27 cellular contexts compared by ENCODE assay signal in the genomic region with DNA sequence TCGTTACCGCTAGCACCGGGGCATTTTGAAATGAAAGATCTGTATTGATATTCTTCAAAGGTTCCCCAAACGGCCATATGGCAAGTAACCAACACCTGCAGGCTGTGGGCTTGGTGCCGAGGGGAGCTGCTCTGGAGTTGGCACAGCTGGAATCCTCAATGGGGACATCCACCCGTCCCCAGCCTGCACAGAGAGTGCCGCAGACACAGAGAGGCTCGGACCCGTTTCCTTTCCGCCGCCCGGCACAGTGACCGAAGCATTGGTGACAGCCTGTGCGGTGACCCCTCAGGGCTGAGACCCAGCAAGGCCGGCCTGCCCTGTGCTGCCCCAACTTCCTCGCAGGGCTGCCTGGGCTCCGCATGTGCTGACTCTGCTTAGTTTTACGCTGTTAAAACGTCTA. TPM values are rescaled to one million over a fixed set of nuclear protein-coding genes. Genes with fewer than 3 reads are reported as not detected.
"Had no signal": no experiment of that assay in that cellular context is flagged by ENCODE, and none has a peak within 500 bp of the region (broad histone marks: within the 10 kb centered on the region; RNA-seq: fewer than 3 reads in every experiment).

No MANE protein-coding gene starts in this region.

- H3K9me3 ChIP-seq: esophagus muscularis mucosa, heart right ventricle, left lung, right lobe of liver, upper lobe of left lung had no signal

- H3K27ac Mint-ChIP-seq: activated B cell treated with CpG ODN at 0.5 μM for 24 hours; activated naive CD8-positive, alpha-beta T cell; naive thymus-derived CD8-positive, alpha-beta T cell; stimulated activated memory B cell treated with anti-CD40 and anti-IgM and Interleukin-4, amounts not matched to agents 10 μg/mL and 1 μg/mL and 100 μg/mL, for 72 hours; stimulated activated naive CD8-positive, alpha-beta T cell treated with anti-CD3 and anti-CD28 coated beads, Interleukin-15, amount 100 ng/mL, for 72 hours; T-cell; T-helper 2 cell treated with Interferon-gamma antibody and Interleukin-4, amounts not matched to agents 5 μg/mL and 100 μg/mL, for 36 hours had no signal

- H3K4me3 ChIP-seq: esophagus muscularis mucosa, heart right ventricle, left lung, right lobe of liver, upper lobe of left lung had no signal

- H3K36me3 Mint-ChIP-seq: activated naive CD8-positive, alpha-beta T cell; naive thymus-derived CD8-positive, alpha-beta T cell; stimulated activated memory B cell treated with anti-CD40 and anti-IgM and Interleukin-4, amounts not matched to agents 10 μg/mL and 1 μg/mL and 100 μg/mL, for 72 hours; T-cell had no signal

- H3K9me3 Mint-ChIP-seq: activated B cell treated with CpG ODN at 0.5 μM for 24 hours; central memory CD8-positive, alpha-beta T cell; naive thymus-derived CD8-positive, alpha-beta T cell; stimulated activated memory B cell treated with anti-CD40 and anti-IgM and Interleukin-4, amounts not matched to agents 10 μg/mL and 1 μg/mL and 100 μg/mL, for 72 hours; stimulated activated naive CD8-positive, alpha-beta T cell treated with anti-CD3 and anti-CD28 coated beads, Interleukin-15, amount 100 ng/mL, for 72 hours; T-cell; T-helper 2 cell treated with Interferon-gamma antibody and Interleukin-4, amounts not matched to agents 5 μg/mL and 100 μg/mL, for 36 hours had no signal

- H3K4me1 ChIP-seq: foreskin keratinocyte had no signal

- DNase-seq: activated B cell treated with CpG ODN at 0.5 μM for 24 hours; activated CD4-positive, alpha-beta T cell treated with anti-CD3 and anti-CD28 coated beads, Interleukin-2, amount 50 U/mL, for 4 hours; activated CD8-positive, alpha-beta memory T cell treated with anti-CD3 and anti-CD28 coated beads for 24 hours; activated effector memory CD4-positive, alpha-beta T cell treated with Interleukin-2 at 50 U/mL for 16 hours; activated naive CD4-positive, alpha-beta T cell treated with Interleukin-2 at 50 U/mL for 16 hours; anterior cingulate cortex; dermis blood vessel endothelial cell; effector CD4-positive, alpha-beta T cell; foreskin keratinocyte; heart right ventricle; kidney glomerular epithelial cell; midbrain; naive thymus-derived CD8-positive, alpha-beta T cell; stimulated activated CD4-positive, alpha-beta T cell treated with anti-CD3 and anti-CD28 coated beads, Interleukin-4, amount 100 ng/mL, for 4 hours; stimulated activated CD8-positive, alpha-beta memory T cell treated with anti-CD3 and anti-CD28 coated beads, Interleukin-4, amount 100 ng/mL, for 48 hours; stimulated activated naive CD8-positive, alpha-beta T cell treated with anti-CD3 and anti-CD28 coated beads, Interleukin-15, amount 100 ng/mL, for 72 hours; substantia nigra; T-cell had no signal

- H3K27ac ChIP-seq: esophagus muscularis mucosa, foreskin keratinocyte, heart right ventricle, left lung, right lobe of liver, upper lobe of left lung had no signal

- ATAC-seq: left lung; naive thymus-derived CD8-positive, alpha-beta T cell; stimulated activated memory B cell treated with anti-CD40 and anti-IgM and Interleukin-4, amounts not matched to agents 10 μg/mL and 1 μg/mL and 100 μg/mL, for 72 hours; stimulated activated naive CD8-positive, alpha-beta T cell treated with anti-CD3 and anti-CD28 coated beads, Interleukin-15, amount 100 ng/mL, for 72 hours; T-cell had no signal

- H3K36me3 ChIP-seq: esophagus muscularis mucosa, heart right ventricle, left lung, right lobe of liver, upper lobe of left lung had no signal

- H3K4me3 Mint-ChIP-seq: activated B cell treated with CpG ODN at 0.5 μM for 24 hours; activated naive CD8-positive, alpha-beta T cell; central memory CD8-positive, alpha-beta T cell; naive thymus-derived CD8-positive, alpha-beta T cell; stimulated activated memory B cell treated with anti-CD40 and anti-IgM and Interleukin-4, amounts not matched to agents 10 μg/mL and 1 μg/mL and 100 μg/mL, for 72 hours; stimulated activated naive CD8-positive, alpha-beta T cell treated with anti-CD3 and anti-CD28 coated beads, Interleukin-15, amount 100 ng/mL, for 72 hours; T-cell; T-helper 2 cell treated with Interferon-gamma antibody and Interleukin-4, amounts not matched to agents 5 μg/mL and 100 μg/mL, for 36 hours had no signal

RNA-seq across cellular contexts. Expression of a gene that starts 4.5 kb away (rescaled TPM):
- total RNA-seq: naive thymus-derived CD8-positive, alpha-beta T cell; skeletal muscle tissue; T-cell had no signal
- polyA plus RNA-seq: naive thymus-derived CD8-positive, alpha-beta T cell had no signal
